12 cellular contexts compared by ENCODE assay signal in the genomic region with DNA sequence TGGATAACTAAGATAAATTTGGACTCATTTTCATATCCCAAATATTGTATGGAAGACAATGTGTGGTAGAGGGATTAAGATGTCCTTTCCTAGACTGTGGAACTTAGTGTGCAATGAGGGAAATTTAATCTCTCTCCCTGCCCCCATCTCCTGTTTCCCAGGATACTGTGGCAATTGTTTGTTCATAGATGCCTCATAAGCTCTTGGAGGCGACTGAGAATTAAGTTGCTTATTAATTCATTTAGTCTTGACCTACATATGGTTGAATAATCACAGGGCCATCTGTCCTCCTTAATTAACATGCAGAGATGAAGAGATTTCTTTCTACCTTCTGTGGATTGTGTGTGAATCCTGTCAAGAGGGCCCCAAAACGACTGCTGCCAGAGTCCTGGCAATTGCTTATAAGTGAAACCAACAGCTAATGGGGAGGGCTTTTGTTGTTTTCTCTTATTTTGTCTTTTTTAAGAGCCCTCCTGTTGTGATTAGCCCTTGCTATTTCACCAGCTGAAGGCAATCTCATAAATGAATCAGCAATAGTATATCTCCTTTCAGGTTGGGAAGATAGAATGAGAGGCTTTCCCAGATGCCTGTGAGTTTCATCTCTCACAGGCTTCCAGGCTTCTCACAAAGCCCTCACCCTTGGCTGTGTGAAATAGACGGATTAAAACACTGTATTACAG. TPM values are rescaled to one million over a fixed set of nuclear protein-coding genes. Genes with fewer than 3 reads are reported as not detected.
DNase-seq lines count a peak whose midpoint lies in the region; ATAC-seq and TF ChIP-seq lines count a peak whose summit lies in the region.
"Had no signal": no experiment of that assay in that cellular context is flagged by ENCODE, and none has a peak within 500 bp of the region (broad histone marks: within the 10 kb centered on the region; RNA-seq: fewer than 3 reads in every experiment).

No MANE protein-coding gene starts in this region.

- TF ChIP-seq CTCF in A673 (conservative IDR thresholded peaks at IDR 0.05; ENCODE audit: low read depth, low read length) (no peak), HFFc6 (IDR thresholded peaks at IDR 0.05) (no peak), fibroblast of villous mesenchyme (IDR thresholded peaks at IDR 0.05; ENCODE audit: insufficient read depth, low read depth, low read length) (no peak)
- TF ChIP-seq CTCF in CD4-positive, alpha-beta T cell (IDR thresholded peaks at IDR 0.05): no peak

- H3K4me1 ChIP-seq in A673 (ENCODE audit: insufficient read depth, low read length, poor library complexity, severe bottlenecking) (no peaks in the 10 kb centered on the region), SJSA1 (replicated peaks) (peaks cover 35% of the 10 kb centered on the region)

- H3K27ac ChIP-seq in A673 (ENCODE audit: low read depth, low read length, poor library complexity, severe bottlenecking) (no peak overlapping the region), SJSA1 (peak overlapping the region; percentile 66)
- no peak overlapping the region for H3K27ac ChIP-seq in CD4-positive, alpha-beta T cell (ENCODE audit: low read depth, low read length)

- peak; percentile 19 for DNase-seq in A673 (ENCODE audit: low spot score)
- no peak for DNase-seq in HFFc6
- DNase-seq in SJSA1 (ENCODE audit: low read depth in 1 of 2, low spot score in 2 of 2): no peak
- DNase-seq in fibroblast of villous mesenchyme (ENCODE audit: low read depth): peak; percentile 64
- DNase-seq in CD4-positive, alpha-beta T cell: no peak
- DNase-seq: activated T-cell treated with anti-CD3 and anti-CD28 coated beads, Interleukin-2, amount 50 U/mL, for 4 hours; esophagus squamous epithelium; H9; KBM-7 had no signal

- no TSS peak for BruUV-seq in A673 (replicated peaks; lab: Mats Ljungman, UMichigan)

- H3K9me3 ChIP-seq in A673 (ENCODE audit: low read depth, low read length, poor library complexity, severe bottlenecking) (no peaks in the 10 kb centered on the region), SJSA1 (replicated peaks) (peaks cover 4% of the 10 kb centered on the region)
- H3K9me3 ChIP-seq in CD4-positive, alpha-beta T cell (ENCODE audit: control insufficient read depth, low read length): no peaks in the 10 kb centered on the region
- H3K9me3 ChIP-seq: esophagus squamous epithelium had no signal

- peak overlapping the region; percentile 42; the same call in 1 of the 2 replicates for H3K27ac Mint-ChIP-seq in HFFc6
- no peak overlapping the region for H3K27ac Mint-ChIP-seq in CD4-positive, alpha-beta T cell
- H3K27ac Mint-ChIP-seq: H9 had no signal

- H3K4me3 ChIP-seq in A673 (ENCODE audit: low read depth, low read length, poor library complexity, severe bottlenecking) (no peak overlapping the region), SJSA1 (no peak overlapping the region), fibroblast of villous mesenchyme (ENCODE audit: low read depth, low read length) (no peak overlapping the region)
- H3K4me3 ChIP-seq: esophagus squamous epithelium had no signal

- no peak overlapping the region for H3K4me3 Mint-ChIP-seq in HFFc6
- no peak overlapping the region for H3K4me3 Mint-ChIP-seq in CD4-positive, alpha-beta T cell
- H3K4me3 Mint-ChIP-seq: activated T-cell treated with anti-CD3 and anti-CD28 coated beads, Interleukin-2, amount 50 U/mL, for 4 hours; H9 had no signal

- intact Hi-C loops in A673 (cut with micrococcal nuclease; ENCODE audit: unreplicated experiment): loop anchor here (10.0 kb wide), 1 partner anchor 624 kb away; no protein-coding TSS in a partner anchor
- intact Hi-C loops in CD4-positive, alpha-beta T cell (cut with DNase I, micrococcal nuclease): no loop called here

- H3K9me3 Mint-ChIP-seq in HFFc6: no peaks in the 10 kb centered on the region
- H3K9me3 Mint-ChIP-seq in CD4-positive, alpha-beta T cell: no peaks in the 10 kb centered on the region
- H3K9me3 Mint-ChIP-seq: activated T-cell treated with anti-CD3 and anti-CD28 coated beads, Interleukin-2, amount 50 U/mL, for 4 hours had no signal

- H3K4me1 Mint-ChIP-seq in HFFc6 (ENCODE audit: low read depth): peaks cover 40% of the 10 kb centered on the region
- H3K4me1 Mint-ChIP-seq in CD4-positive, alpha-beta T cell (ENCODE audit: low read depth): no peaks in the 10 kb centered on the region
- H3K4me1 Mint-ChIP-seq: H9 had no signal

- H3K27me3 Mint-ChIP-seq in HFFc6 (ENCODE audit: insufficient read depth): no peaks in the 10 kb centered on the region
- no peaks in the 10 kb centered on the region for H3K27me3 Mint-ChIP-seq in CD4-positive, alpha-beta T cell

- POLR2A ChIA-PET in A673 (lab: Charles Lee; ENCODE audit: low non-redundant PET): no interaction called here
- POLR2A ChIA-PET in CD4-positive, alpha-beta T cell (lab: Charles Lee): no interaction called here

- CTCF ChIA-PET in A673 (lab: Charles Lee): no interaction called here
- CTCF ChIA-PET in CD4-positive, alpha-beta T cell (lab: Charles Lee): interaction anchor here (0.6 kb wide), 1 partner anchor 33 kb away, joined by 3 read pairs; no protein-coding TSS in a partner anchor

- ATAC-seq in HG02884 (IDR thresholded peaks at IDR 0.05; ENCODE audit: unreplicated experiment) (no peak), GM21526 (IDR thresholded peaks at IDR 0.05; ENCODE audit: low FRiP score, unreplicated experiment) (no peak), GM21619 (IDR thresholded peaks at IDR 0.05; ENCODE audit: unreplicated experiment) (no peak)
- no peak for ATAC-seq in CD4-positive, alpha-beta T cell (ENCODE audit: poor library complexity)
- ATAC-seq: activated T-cell treated with anti-CD3 and anti-CD28 coated beads, Interleukin-2, amount 50 U/mL, for 4 hours had no signal

- no peaks in the 10 kb centered on the region for H3K36me3 Mint-ChIP-seq in HFFc6 (ENCODE audit: low read depth)
- H3K36me3 Mint-ChIP-seq in CD4-positive, alpha-beta T cell (ENCODE audit: low read depth): no peaks in the 10 kb centered on the region

- no peaks in the 10 kb centered on the region for H3K27me3 ChIP-seq in A673 (replicated peaks; ENCODE audit: insufficient read depth, low read depth, low read length, poor library complexity)
- no peaks in the 10 kb centered on the region for H3K27me3 ChIP-seq in SJSA1 (replicated peaks)
- no peaks in the 10 kb centered on the region for H3K27me3 ChIP-seq in CD4-positive, alpha-beta T cell (ENCODE audit: control insufficient read depth, insufficient read depth, low read length)
- H3K27me3 ChIP-seq: esophagus squamous epithelium had no signal

- H3K36me3 ChIP-seq in A673 (ENCODE audit: insufficient read depth, low read length, poor library complexity, severe bottlenecking) (no peaks in the 10 kb centered on the region), SJSA1 (no peaks in the 10 kb centered on the region)
- H3K36me3 ChIP-seq: esophagus squamous epithelium had no signal

RNA-seq across cellular contexts. Expression of a gene that starts 58.7 kb away (rescaled TPM):
- total RNA-seq in A673 (2021) (49.7 and 51.7 TPM in 2 replicates), fibroblast of villous mesenchyme (37.0 and 60.5 TPM in 2 replicates)
- total RNA-seq in HFFc6 (2021; fragmentation: NEBNext Ultra II Directional; extraction: Animal tissue kit (Norgen Biotek cat#: 25700)): 100 to 1,000 TPM; 116 to 185 (median 129) TPM
- 18.1 and 36.5 TPM in 2 replicates for total RNA-seq in SJSA1 (2014; rRNA removed; shearing (Covaris generic))
- 10 to 100 TPM; 92.8 to 99.9 TPM for total RNA-seq in CD4-positive, alpha-beta T cell

Comparison
In these comparisons a context has a peak if more than half of its experiments do, and no peak if none do; other contexts are left out.
1. DNase-seq: peak in A673 (single experiment) and fibroblast of villous mesenchyme (single experiment); none in HFFc6 (single experiment), SJSA1 (0 of 2) and CD4-positive, alpha-beta T cell (0 of 10).